In the genomic region with DNA sequence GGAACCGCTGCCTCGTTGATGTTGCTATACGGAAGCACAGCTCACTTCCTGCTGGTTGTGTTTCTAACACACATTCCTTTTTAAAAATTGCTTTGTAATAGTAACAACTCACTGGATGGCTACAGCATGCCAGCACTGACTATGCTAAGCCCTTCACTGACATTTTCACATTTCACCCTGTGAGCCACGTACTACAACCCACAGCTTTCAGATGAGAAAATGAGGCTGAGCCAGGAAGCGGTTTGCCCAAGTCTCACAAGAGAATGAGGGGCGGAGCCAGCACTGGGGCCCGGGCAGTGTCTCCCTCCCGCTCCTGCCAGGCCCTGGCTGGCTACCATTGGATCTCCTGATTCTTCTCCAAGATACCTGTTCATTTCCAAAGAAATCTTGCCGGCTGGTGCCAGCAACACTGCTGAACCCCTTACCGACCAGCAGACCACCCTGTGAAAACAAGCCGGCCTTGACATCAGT, we compare ENCODE assay signal across 8 cellular contexts. TPM values are rescaled to one million over a fixed set of nuclear protein-coding genes. Genes with fewer than 3 reads are reported as not detected.
DNase-seq lines count a peak whose midpoint lies in the region; ATAC-seq and TF ChIP-seq lines count a peak whose summit lies in the region.

No MANE protein-coding gene starts in this region.

- no peak overlapping the region for H3K4me3 Mint-ChIP-seq in endothelial cell (ENCODE audit: unreplicated experiment)
- H3K4me3 Mint-ChIP-seq in naive B cell = peak overlapping the region; percentile 82 to 96 (median 92)
- peak overlapping the region; percentile 73 for H3K4me3 Mint-ChIP-seq in stimulated activated effector memory CD8-positive, alpha-beta T cell treated with anti-CD3 and anti-CD28 coated beads, Interleukin-12 subunit alpha, Interleukin-12 subunit beta, amount 100 ng/mL, for 72 hours

- H3K27me3 Mint-ChIP-seq in endothelial cell (ENCODE audit: unreplicated experiment) = peaks cover 8% of the 10 kb centered on the region
- no peaks in the 10 kb centered on the region for H3K27me3 Mint-ChIP-seq in naive B cell

- no peak for TF ChIP-seq CTCF in endothelial cell (IDR thresholded peaks at IDR 0.05; ENCODE audit: unreplicated experiment)

- H3K27ac Mint-ChIP-seq in endothelial cell (ENCODE audit: unreplicated experiment) = peak overlapping the region; percentile 82
- peak overlapping the region; percentile 14 to 96 (median 94) for H3K27ac Mint-ChIP-seq in naive B cell
- H3K27ac Mint-ChIP-seq in stimulated activated effector memory CD8-positive, alpha-beta T cell treated with anti-CD3 and anti-CD28 coated beads, Interleukin-12 subunit alpha, Interleukin-12 subunit beta, amount 100 ng/mL, for 72 hours = peak overlapping the region; percentile 97

- DNase-seq in NCI-H526 treated with DMSO at 0.1 percent for 48 hours (lab: John Stamatoyannopoulos, UW) = peak; percentile 27
- peak; percentile 61 to 65 for DNase-seq in activated CD8-positive, alpha-beta memory T cell treated with anti-CD3 and anti-CD28 coated beads for 4 hours (ENCODE audit: low read depth in 2 of 2)
- peak; percentile 34 for DNase-seq in endothelial cell (ENCODE audit: low spot score)
- peak; percentile 66 for DNase-seq in naive B cell
- peak; percentile 74 to 90 for DNase-seq in stimulated activated effector memory CD8-positive, alpha-beta T cell treated with anti-CD3 and anti-CD28 coated beads, Interleukin-12 subunit alpha, Interleukin-12 subunit beta, amount 100 ng/mL, for 72 hours (ENCODE audit: low spot score in 2 of 2)
- no peak for DNase-seq in cerebellar nuclear complex (lab: John Stamatoyannopoulos, UW)

- peaks cover 3% of the 10 kb centered on the region for H3K9me3 Mint-ChIP-seq in endothelial cell (ENCODE audit: unreplicated experiment)
- peaks cover 0 to 3% (median 0%) of the 10 kb centered on the region in 7 donors for H3K9me3 Mint-ChIP-seq in naive B cell
- H3K9me3 Mint-ChIP-seq in stimulated activated effector memory CD8-positive, alpha-beta T cell treated with anti-CD3 and anti-CD28 coated beads, Interleukin-12 subunit alpha, Interleukin-12 subunit beta, amount 100 ng/mL, for 72 hours = no peaks in the 10 kb centered on the region

- H3K36me3 Mint-ChIP-seq in endothelial cell (ENCODE audit: low read depth, unreplicated experiment) (peaks cover 18% of the 10 kb centered on the region), naive B cell (peaks cover 0 to 14% of the 10 kb centered on the region in 2 donors)
- H3K36me3 Mint-ChIP-seq in stimulated activated effector memory CD8-positive, alpha-beta T cell treated with anti-CD3 and anti-CD28 coated beads, Interleukin-12 subunit alpha, Interleukin-12 subunit beta, amount 100 ng/mL, for 72 hours = peaks cover 25% of the 10 kb centered on the region

- peak; percentile 88 for ATAC-seq in GM18502 (IDR thresholded peaks at IDR 0.05; ENCODE audit: poor library complexity, unreplicated experiment)
- ATAC-seq in HG02678 (IDR thresholded peaks at IDR 0.05; ENCODE audit: unreplicated experiment) = peak; percentile 88
- ATAC-seq in naive B cell (ENCODE audit: low read depth in 2 of 2) = peak; percentile 90 to 91
- ATAC-seq in stimulated activated effector memory CD8-positive, alpha-beta T cell treated with anti-CD3 and anti-CD28 coated beads, Interleukin-12 subunit alpha, Interleukin-12 subunit beta, amount 100 ng/mL, for 72 hours = peak; percentile 97

- H3K4me1 Mint-ChIP-seq in endothelial cell (ENCODE audit: unreplicated experiment) (peaks cover 24% of the 10 kb centered on the region), naive B cell (peaks cover 14 to 30% (median 22%) of the 10 kb centered on the region in 3 donors)
- H3K4me1 Mint-ChIP-seq in stimulated activated effector memory CD8-positive, alpha-beta T cell treated with anti-CD3 and anti-CD28 coated beads, Interleukin-12 subunit alpha, Interleukin-12 subunit beta, amount 100 ng/mL, for 72 hours = peaks cover 44% of the 10 kb centered on the region

RNA-seq across cellular contexts. Expression of a gene that starts 38.3 kb away (rescaled TPM):
- 73.4 TPM for total RNA-seq in endothelial cell (ENCODE audit: unreplicated experiment)
- polyA plus RNA-seq in naive B cell (ENCODE audit: low read depth in 6 of 6) = 10 to 100 TPM in 4 of 6 donors, 1 to 10 TPM in 2; 5.2 to 18.3 (median 11.6) TPM

RNA-seq across cellular contexts. Expression of a gene that starts 51.6 kb away (rescaled TPM):
- 4.9 TPM for total RNA-seq in endothelial cell (ENCODE audit: unreplicated experiment)
- polyA plus RNA-seq in naive B cell (ENCODE audit: low read depth in 6 of 6) = 1 to 10 TPM in 3 of 6 donors, under 1 TPM in 2, not detected in 1; 0.78 to 2.0 (median 1.2) TPM

Comparison
In these comparisons a context has a peak if more than half of its experiments do, and no peak if none do; other contexts are left out.
1. DNase-seq: peak in NCI-H526 treated with DMSO at 0.1 percent for 48 hours (single experiment), activated CD8-positive, alpha-beta memory T cell treated with anti-CD3 and anti-CD28 coated beads for 4 hours (2 of 2), endothelial cell (single experiment), naive B cell (single experiment) and stimulated activated effector memory CD8-positive, alpha-beta T cell treated with anti-CD3 and anti-CD28 coated beads, Interleukin-12 subunit alpha, Interleukin-12 subunit beta, amount 100 ng/mL, for 72 hours (2 of 2); none in cerebellar nuclear complex (0 of 2).
2. Peak in every context shown above with its lines, with median percentiles within 50 percentile points of each other: ATAC-seq and H3K27ac Mint-ChIP-seq.